1 cellular context compared by ENCODE assay signal in the genomic region with DNA sequence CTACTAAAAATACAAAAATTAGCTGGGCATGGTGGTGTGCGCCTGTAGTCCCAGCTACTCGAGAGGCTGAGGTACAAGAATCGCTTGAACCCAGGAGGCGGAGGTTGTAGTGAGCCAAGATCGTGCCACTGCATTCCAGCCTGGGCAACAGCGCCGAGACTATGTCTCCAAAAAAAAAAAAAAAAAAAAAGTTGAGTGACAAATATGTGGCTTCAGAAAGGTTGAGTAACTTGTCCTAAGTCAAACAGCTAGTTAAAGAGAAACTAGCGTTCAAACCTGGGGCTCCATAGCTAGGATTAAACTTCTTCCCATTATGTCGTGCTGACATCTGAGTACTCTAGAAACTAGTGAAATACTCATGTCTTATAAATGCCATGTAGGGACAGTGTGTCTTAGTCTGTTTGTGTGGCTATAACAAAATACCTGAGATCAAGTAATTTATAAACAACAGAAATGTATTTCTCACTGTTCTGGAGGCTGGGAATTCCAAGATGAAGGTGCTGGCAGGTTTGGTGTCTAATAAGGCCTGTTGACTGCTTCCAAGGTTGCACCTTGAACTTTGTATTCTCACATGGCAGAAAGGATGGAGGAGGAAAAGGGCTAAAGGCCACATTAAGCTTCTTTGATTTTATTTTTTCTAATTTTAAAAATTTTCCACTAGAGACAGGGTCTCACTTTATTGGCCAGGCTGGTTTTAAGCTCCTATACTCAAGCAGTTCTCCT.
TF ChIP-seq lines count a peak whose summit lies in the region.

No MANE protein-coding gene starts in this region.

TF ChIP-seq in liver, 16 proteins besides CTCF, POLR2A, EP300 and RAD21:
- TF ChIP-seq RXRA (IDR thresholded peaks at IDR 0.05) (no peak), EGR1 (IDR thresholded peaks at IDR 0.05; ENCODE audit: low read depth in 2 of 2) (no peak), HNF4A (conservative IDR thresholded peaks at IDR 0.05) (peak; percentile 62 to 69)
- TF ChIP-seq, protein P1, sequence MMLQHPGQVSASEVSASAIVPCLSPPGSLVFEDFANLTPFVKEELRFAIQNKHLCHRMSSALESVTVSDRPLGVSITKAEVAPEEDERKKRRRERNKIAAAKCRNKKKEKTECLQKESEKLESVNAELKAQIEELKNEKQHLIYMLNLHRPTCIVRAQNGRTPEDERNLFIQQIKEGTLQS (IDR thresholded peaks at IDR 0.05) = no peak
